23 cellular contexts compared by ENCODE assay signal in the genomic region with DNA sequence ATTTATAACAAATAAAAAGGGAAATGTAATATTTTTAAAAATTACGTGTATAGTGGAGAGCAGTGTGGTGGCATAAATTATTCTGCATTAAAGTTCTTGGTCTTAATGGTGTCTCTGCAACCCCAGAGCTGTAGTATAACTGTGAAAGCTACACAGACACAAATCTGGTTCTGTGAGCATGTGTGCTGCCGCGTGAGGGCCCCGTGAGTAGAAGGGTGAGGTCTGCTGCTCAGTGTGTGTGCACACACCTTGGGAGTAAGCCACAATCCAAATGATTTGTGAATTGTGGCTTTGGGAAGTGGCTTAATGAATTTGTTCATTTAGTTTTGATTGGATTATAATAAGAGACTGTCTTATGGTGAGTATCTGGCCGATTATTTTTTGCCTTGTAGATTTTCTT. TPM values are rescaled to one million over a fixed set of nuclear protein-coding genes. Genes with fewer than 3 reads are reported as not detected.
A peak's percentile ranks its signal among the peaks of the same experiment; 100 is the strongest.
DNase-seq lines count a peak whose midpoint lies in the region; ATAC-seq, FAIRE-seq and TF ChIP-seq lines count a peak whose summit lies in the region.
"Had no signal": no experiment of that assay in that cellular context is flagged by ENCODE, and none has a peak within 500 bp of the region (broad histone marks: within the 10 kb centered on the region; RNA-seq: fewer than 3 reads in every experiment).

No MANE protein-coding gene starts in this region.

- no peak overlapping the region for H3K4me2 ChIP-seq in HepG2 (ENCODE audit: low read depth, low read length)
- no peak overlapping the region for H3K4me2 ChIP-seq in osteoblast (ENCODE audit: insufficient read depth, low read length)

- H3K36me3 Mint-ChIP-seq in T-helper 17 cell (ENCODE audit: low read depth), result no peaks in the 10 kb centered on the region

- no peak overlapping the region for H3K4me3 Mint-ChIP-seq in T-helper 17 cell
- H3K4me3 Mint-ChIP-seq: activated CD4-positive, alpha-beta T cell treated with anti-CD3 and anti-CD28 coated beads, Interleukin-2, amount 10 ng/mL, durations not matched to agents 7 days and 5 days; activated T-helper 17 cell treated with anti-CD3 and anti-CD28 coated beads, Interleukin-2, amount 50 U/mL, for 72 hours; CD14-positive monocyte had no signal

- H3K27ac ChIP-seq in HepG2 (ENCODE audit: extremely low read length, insufficient read depth, low read length) (no peak overlapping the region), right lobe of liver (no peak overlapping the region), left lung (no peak overlapping the region), osteoblast (ENCODE audit: low read depth, low read length) (no peak overlapping the region)

- H3K36me3 ChIP-seq in HepG2 (replicated peaks in 1 of 2; ENCODE audit: control insufficient read depth in 1 of 2, insufficient read depth in 2 of 2, low read length in 2 of 2) (no peaks in the 10 kb centered on the region), right lobe of liver (no peaks in the 10 kb centered on the region), left lung (no peaks in the 10 kb centered on the region), osteoblast (ENCODE audit: insufficient read depth, low read length) (no peaks in the 10 kb centered on the region)

- H3K4me3 ChIP-seq in HepG2 (replicated peaks in 1 of 3; ENCODE audit: insufficient read depth in 1 of 3, low read depth in 2 of 3, low read length in 3 of 3), result no peak overlapping the region
- no peak overlapping the region for H3K4me3 ChIP-seq in right lobe of liver
- no peak overlapping the region for H3K4me3 ChIP-seq in left lung
- no peak overlapping the region for H3K4me3 ChIP-seq in osteoblast (ENCODE audit: insufficient read depth, low read length)

- TF ChIP-seq CTCF in HepG2 (CRISPR knock-in tag; IDR thresholded peaks at IDR 0.05) (no peak), right lobe of liver (IDR thresholded peaks at IDR 0.05) (no peak), left lung (IDR thresholded peaks at IDR 0.05) (no peak), osteoblast (IDR thresholded peaks at IDR 0.05; ENCODE audit: extremely low read depth, low read depth, low read length) (no peak)

- CTCF ChIA-PET in HepG2 (lab: Yijun Ruan, JAX; ENCODE audit: low intra/inter-chr PET ratio, low total read pairs), result no interaction called here

- H3K27me3 ChIP-seq in HepG2 (ENCODE audit: control insufficient read depth in 1 of 2, insufficient read depth in 2 of 2, low read length in 2 of 2) (peaks cover 0 to 6% of the 10 kb centered on the region in 2 experiments; a peak in 3 of 5 replicates), right lobe of liver (no peaks in the 10 kb centered on the region), left lung (no peaks in the 10 kb centered on the region), osteoblast (ENCODE audit: insufficient read depth, low read length) (no peaks in the 10 kb centered on the region)

- DNase-seq in HepG2 (ENCODE audit: low spot score) (no peak), right lobe of liver (no peak), T-helper 17 cell (no peak), left lung (peak in 1 of 2 donors; percentile 70), iPS-NIHi11 (ENCODE audit: low spot score) (no peak), osteoblast (ENCODE audit: insufficient read length, low spot score, missing footprints) (no peak)
- DNase-seq: activated CD4-positive, alpha-beta T cell treated with anti-CD3 and anti-CD28 coated beads, Interleukin-2, amount 10 ng/mL, durations not matched to agents 7 days and 5 days; dermis blood vessel endothelial cell; DMS153; GF-D8; hippocampal formation; mammary epithelial cell; NCI-H1417 treated with DMSO at 0.1 percent for 48 hours; NCI-H2227 treated with DMSO at 0.1 percent for 48 hours; nucleus accumbens; retina had no signal

- no peak for FAIRE-seq in HepG2 (lab: Jason Lieb, UNC)
- FAIRE-seq: endothelial cell of umbilical vein, GM19239, keratinocyte had no signal

- H4K20me1 ChIP-seq in HepG2 (ENCODE audit: insufficient read depth, low read length) (no peaks in the 10 kb centered on the region), osteoblast (ENCODE audit: insufficient read depth, low read length) (no peaks in the 10 kb centered on the region)

- TF ChIP-seq POLR2A in HepG2 (IDR thresholded peaks at IDR 0.05; ENCODE audit: insufficient read depth in 1 of 2, low read depth in 2 of 2, low read length in 2 of 2) (no peak), right lobe of liver (IDR thresholded peaks at IDR 0.05) (no peak)

- peak; percentile 46; the same call in 1 of the 3 replicates for ATAC-seq in HepG2
- ATAC-seq in right lobe of liver, result no peak
- no peak for ATAC-seq in T-helper 17 cell
- ATAC-seq in left lung, result peak; percentile 72
- no peak for ATAC-seq in GM18861 (IDR thresholded peaks at IDR 0.05; ENCODE audit: unreplicated experiment)
- ATAC-seq in HG03095 (IDR thresholded peaks at IDR 0.05; ENCODE audit: unreplicated experiment), result no peak
- ATAC-seq: activated T-helper 17 cell treated with anti-CD3 and anti-CD28 coated beads, Interleukin-2, amount 50 U/mL, for 72 hours had no signal

- H3K9ac ChIP-seq in HepG2 (ENCODE audit: insufficient read depth, low read depth, low read length), result no peak overlapping the region

- H3K4me1 ChIP-seq in HepG2 (ENCODE audit: insufficient read depth, low read length) (no peaks in the 10 kb centered on the region), right lobe of liver (peaks cover 0 to 14% (median 5%) of the 10 kb centered on the region in 4 donors), left lung (peaks cover 0 to 63% of the 10 kb centered on the region in 2 donors), osteoblast (ENCODE audit: insufficient read depth, low read length) (no peaks in the 10 kb centered on the region)

- H3K27me3 Mint-ChIP-seq in T-helper 17 cell, result peaks cover 42% of the 10 kb centered on the region

- H2AFZ ChIP-seq in HepG2 (ENCODE audit: low read length) (no peak overlapping the region), osteoblast (ENCODE audit: low read length) (no peak overlapping the region)

- intact Hi-C loops in HepG2 (cut with micrococcal nuclease; ENCODE audit: unreplicated experiment), result no loop called here
- intact Hi-C loops in right lobe of liver (cut with DNase I), result no loop called here
- intact Hi-C loops in left lung (cut with DNase I), result no loop called here

- H3K9me3 ChIP-seq in HepG2 (ENCODE audit: low read length) (no peaks in the 10 kb centered on the region), right lobe of liver (no peaks in the 10 kb centered on the region), T-helper 17 cell (ENCODE audit: control insufficient read depth, low read length, poor library complexity, severe bottlenecking) (no peaks in the 10 kb centered on the region), left lung (no peaks in the 10 kb centered on the region), osteoblast (ENCODE audit: low read depth, low read length) (no peaks in the 10 kb centered on the region)

- peak overlapping the region; percentile 16 for H3K27ac Mint-ChIP-seq in T-helper 17 cell
- H3K27ac Mint-ChIP-seq: activated CD4-positive, alpha-beta T cell treated with anti-CD3 and anti-CD28 coated beads, Interleukin-2, amount 10 ng/mL, durations not matched to agents 7 days and 5 days; CD14-positive monocyte had no signal

- POLR2A ChIA-PET in HepG2 (lab: Yijun Ruan, JAX), result no interaction called here

- no TSS peak for BruUV-seq in HepG2 (replicated peaks; lab: Mats Ljungman, UMichigan)

- no peaks in the 10 kb centered on the region for H3K79me2 ChIP-seq in HepG2 (ENCODE audit: insufficient read depth, low read length)
- H3K79me2 ChIP-seq in osteoblast (ENCODE audit: insufficient read depth, low read length), result peaks cover 4% of the 10 kb centered on the region

- peaks cover 35% of the 10 kb centered on the region for H3K4me1 Mint-ChIP-seq in T-helper 17 cell

- in situ Hi-C loops in HepG2 (cut with HindIII; ENCODE audit: extremely low pct_ligation_motif_present, low pct_unique_long_range_greater_than_20kb), result no loop called here

- no peak for TF ChIP-seq RAD21 in HepG2 (CRISPR knock-in tag; IDR thresholded peaks at IDR 0.05)

- TF ChIP-seq EP300 in HepG2 (IDR thresholded peaks at IDR 0.05; ENCODE audit: low read depth in 2 of 2, low read length in 2 of 2) (no peak), HepG2 (CRISPR knock-in tag; IDR thresholded peaks at IDR 0.05; ENCODE audit: borderline replicate concordance) (no peak)

- WGBS in HepG2 (ENCODE audit: low lambda C conversion rate), result 1% methylated on average over 5 of the region's 5 CpGs
- 43% methylated on average over 5 of the region's 5 CpGs for WGBS in right lobe of liver (ENCODE audit: insufficient coverage, low coverage, low lambda C conversion rate, missing lambda C conversion rate)

TF ChIP-seq in HepG2, 621 proteins besides CTCF, POLR2A, EP300 and RAD21 (continues in another document):
- TF ChIP-seq ZNF441 (CRISPR knock-in tag; IDR thresholded peaks at IDR 0.05; ENCODE audit: borderline replicate concordance) (no peak), ZNF781 (CRISPR knock-in tag; IDR thresholded peaks at IDR 0.05; ENCODE audit: borderline replicate concordance, not compliant biosample characterization) (no peak), GTF2F1 (IDR thresholded peaks at IDR 0.05; ENCODE audit: low read length) (no peak)

RNA-seq across cellular contexts. Expression of gene PELI2, which starts 16.8 kb away (rescaled TPM):
- total RNA-seq in HepG2 (2016; rRNA removed; fragmentation: Illumina TruSeq; extraction: Trizol) (not detected in 2 replicates), right lobe of liver (1 to 10 TPM; 1.1 to 3.2 (median 1.9) TPM), T-helper 17 cell (10 to 100 TPM; 11.2 to 26.3 TPM), left lung (10 to 100 TPM; 10.3 to 15.0 TPM), osteoblast (14.1 and 20.3 TPM in 2 replicates)
- total RNA-seq in HepG2 (2016; cell fraction: cytosol; rRNA removed; fragmentation: Illumina TruSeq; extraction: Trizol; ENCODE audit: low read depth), result not detected in 2 replicates
- 0.02 TPM in 1 of 2 replicates, not detected in the other for total RNA-seq in HepG2 (2016; cell fraction: insoluble cytoplasmic fraction; rRNA removed; fragmentation: Illumina TruSeq; extraction: Trizol)
- total RNA-seq in HepG2 (2016; cell fraction: membrane; rRNA removed; fragmentation: Illumina TruSeq; extraction: Trizol), result not detected in 2 replicates
- total RNA-seq in HepG2 (2016; cell fraction: nucleus; rRNA removed; fragmentation: Illumina TruSeq; extraction: Trizol), result not detected in 2 replicates
- 0.07 and 0.25 TPM in 2 replicates for polyA plus RNA-seq in HepG2 (2011; rRNA removed)
- 0.17 and 0.23 TPM in 2 replicates for polyA plus RNA-seq in HepG2 (2011; cell fraction: cytosol; rRNA removed)
- 0.03 and 0.14 TPM in 2 replicates for polyA plus RNA-seq in HepG2 (2011; cell fraction: nucleus; rRNA removed)
- polyA plus RNA-seq in HepG2 (2012), result 0.03 TPM in 1 of 2 replicates, not detected in the other
- not detected in 2 replicates for polyA plus RNA-seq in HepG2 (2016; cell fraction: cytosol; fragmentation: Illumina TruSeq; extraction: Trizol; ENCODE audit: low read depth)
- not detected in 2 replicates for polyA plus RNA-seq in HepG2 (2016; cell fraction: insoluble cytoplasmic fraction; fragmentation: Illumina TruSeq; extraction: Trizol; ENCODE audit: low read depth)
- not detected in 2 replicates for polyA plus RNA-seq in HepG2 (2016; cell fraction: membrane; fragmentation: Illumina TruSeq; extraction: Trizol; ENCODE audit: low read depth)
- polyA plus RNA-seq in HepG2 (2016; cell fraction: nucleus; fragmentation: Illumina TruSeq; extraction: Trizol; ENCODE audit: insufficient read depth, low read depth), result not detected in 2 replicates
- polyA minus RNA-seq in HepG2 (2011; rRNA and poly(A)+ RNA removed; ENCODE audit: low replicate concordance), result 2.3 and 10.1 TPM in 2 replicates
- polyA minus RNA-seq in HepG2 (2011; cell fraction: cytosol; rRNA and poly(A)+ RNA removed), result 0.10 and 1.6 TPM in 2 replicates
- 0.25 and 1.2 TPM in 2 replicates for polyA minus RNA-seq in HepG2 (2011; cell fraction: nucleus; rRNA and poly(A)+ RNA removed)
- polyA plus RNA-seq: keratinocyte, mammary epithelial cell had no signal

Comparison
In these comparisons a context has a peak if more than half of its experiments do, and no peak if none do; other contexts are left out.
1. ATAC-seq: peak in HepG2 (single experiment) and left lung (single experiment); none in right lobe of liver (0 of 4), T-helper 17 cell (single experiment), GM18861 (single experiment) and HG03095 (single experiment).